1 cellular context compared by ENCODE assay signal in genomic region chr7:101126651-101127459, GRCh38.
TF ChIP-seq lines count a peak whose summit lies in the region.

Gene SERPINE1 (plus strand): TSS chr7:101127104. CDS start chr7:101128394, 1,290 bp downstream.

TF ChIP-seq in HepG2, 621 proteins besides CTCF, POLR2A, EP300 and RAD21 (continued from another document and continues in another):
- TF ChIP-seq, protein P1, sequence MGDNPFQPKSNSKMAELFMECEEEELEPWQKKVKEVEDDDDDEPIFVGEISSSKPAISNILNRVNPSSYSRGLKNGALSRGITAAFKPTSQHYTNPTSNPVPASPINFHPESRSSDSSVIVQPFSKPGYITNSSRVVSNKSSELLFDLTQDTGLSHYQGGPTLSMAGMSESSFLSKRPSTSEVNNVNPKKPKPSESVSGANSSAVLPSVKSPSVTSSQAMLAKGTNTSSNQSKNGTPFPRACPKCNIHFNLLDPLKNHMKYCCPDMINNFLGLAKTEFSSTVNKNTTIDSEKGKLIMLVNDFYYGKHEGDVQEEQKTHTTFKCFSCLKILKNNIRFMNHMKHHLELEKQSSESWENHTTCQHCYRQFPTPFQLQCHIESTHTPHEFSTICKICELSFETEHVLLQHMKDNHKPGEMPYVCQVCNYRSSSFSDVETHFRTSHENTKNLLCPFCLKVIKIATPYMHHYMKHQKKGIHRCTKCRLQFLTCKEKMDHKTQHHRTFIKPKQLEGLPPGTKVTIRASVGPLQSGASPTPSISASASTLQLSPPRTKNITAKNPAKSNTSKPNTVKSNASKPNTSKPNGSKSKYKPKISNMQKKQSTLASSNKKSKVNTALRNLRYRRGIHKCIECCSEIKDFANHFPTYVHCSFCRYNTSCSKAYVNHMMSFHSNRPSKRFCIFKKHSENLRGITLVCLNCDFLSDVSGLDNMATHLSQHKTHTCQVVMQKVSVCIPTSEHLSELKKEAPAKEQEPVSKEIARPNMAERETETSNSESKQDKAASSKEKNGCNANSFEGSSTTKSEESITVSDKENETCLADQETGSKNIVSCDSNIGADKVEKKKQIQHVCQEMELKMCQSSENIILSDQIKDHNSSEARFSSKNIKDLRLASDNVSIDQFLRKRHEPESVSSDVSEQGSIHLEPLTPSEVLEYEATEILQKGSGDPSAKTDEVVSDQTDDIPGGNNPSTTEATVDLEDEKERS (CRISPR knock-in tag; IDR thresholded peaks at IDR 0.05), result peak; percentile 90; the same call in 1 of the 2 replicates
- TF ChIP-seq, protein P2, sequence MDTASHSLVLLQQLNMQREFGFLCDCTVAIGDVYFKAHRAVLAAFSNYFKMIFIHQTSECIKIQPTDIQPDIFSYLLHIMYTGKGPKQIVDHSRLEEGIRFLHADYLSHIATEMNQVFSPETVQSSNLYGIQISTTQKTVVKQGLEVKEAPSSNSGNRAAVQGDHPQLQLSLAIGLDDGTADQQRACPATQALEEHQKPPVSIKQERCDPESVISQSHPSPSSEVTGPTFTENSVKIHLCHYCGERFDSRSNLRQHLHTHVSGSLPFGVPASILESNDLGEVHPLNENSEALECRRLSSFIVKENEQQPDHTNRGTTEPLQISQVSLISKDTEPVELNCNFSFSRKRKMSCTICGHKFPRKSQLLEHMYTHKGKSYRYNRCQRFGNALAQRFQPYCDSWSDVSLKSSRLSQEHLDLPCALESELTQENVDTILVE (CRISPR knock-in tag; IDR thresholded peaks at IDR 0.05), result 0 out of 2 replicates have a peak, but pooled peaks have one; percentile 21
- TF ChIP-seq ZC3H4 (CRISPR knock-in tag; IDR thresholded peaks at IDR 0.05; ENCODE audit: borderline replicate concordance) (no peak), KMT2A (CRISPR knock-in tag; IDR thresholded peaks at IDR 0.05) (no peak), HNF4A (CRISPR knock-in tag; IDR thresholded peaks at IDR 0.05) (peak; percentile 76), ZNF552 (CRISPR knock-in tag; IDR thresholded peaks at IDR 0.05; ENCODE audit: borderline replicate concordance) (no peak; the same call in 1 of the 2 replicates), ZNF180 (CRISPR knock-in tag; IDR thresholded peaks at IDR 0.05; ENCODE audit: borderline replicate concordance, low read depth) (no peak), HHEX (CRISPR knock-in tag; IDR thresholded peaks at IDR 0.05) (peak; percentile 88), FLYWCH1 (CRISPR knock-in tag; IDR thresholded peaks at IDR 0.05) (no peak), MIXL1 (CRISPR knock-in tag; IDR thresholded peaks at IDR 0.05) (no peak; the same call in 1 of the 2 replicates), ATF5 (CRISPR knock-in tag; IDR thresholded peaks at IDR 0.05; ENCODE audit: low read depth) (no peak), MAF1 (CRISPR knock-in tag; IDR thresholded peaks at IDR 0.05; ENCODE audit: borderline replicate concordance) (no peak), ZNF747 (CRISPR knock-in tag; IDR thresholded peaks at IDR 0.05; ENCODE audit: borderline replicate concordance) (peak; percentile 26; the same call in 1 of the 2 replicates), ZKSCAN8 (CRISPR knock-in tag; IDR thresholded peaks at IDR 0.05; ENCODE audit: borderline replicate concordance) (0 out of 2 replicates have a peak, but pooled peaks have one; percentile 16), ZMYM2 (CRISPR knock-in tag; IDR thresholded peaks at IDR 0.05) (peak; percentile 62), ATF7-NPFF (CRISPR knock-in tag; IDR thresholded peaks at IDR 0.05; ENCODE audit: low read depth) (peak; percentile 83), ZNF766 (CRISPR knock-in tag; IDR thresholded peaks at IDR 0.05; ENCODE audit: borderline replicate concordance) (no peak), RARA (CRISPR knock-in tag; IDR thresholded peaks at IDR 0.05) (peak; percentile 98), ZNF138 (CRISPR knock-in tag; IDR thresholded peaks at IDR 0.05; ENCODE audit: low read depth) (no peak), SP2 (CRISPR knock-in tag; IDR thresholded peaks at IDR 0.05) (no peak), ZNF703 (CRISPR knock-in tag; IDR thresholded peaks at IDR 0.05; ENCODE audit: borderline replicate concordance) (no peak; the same call in 1 of the 2 replicates), ZBTB14 (CRISPR knock-in tag; IDR thresholded peaks at IDR 0.05) (no peak), MEIS1 (CRISPR knock-in tag; IDR thresholded peaks at IDR 0.05; ENCODE audit: borderline replicate concordance) (peak; percentile 75), GTF2F1 (IDR thresholded peaks at IDR 0.05; ENCODE audit: low read length) (peak; percentile 54; the same call in 1 of the 2 replicates), HDAC2 (CRISPR knock-in tag; IDR thresholded peaks at IDR 0.05) (peak; percentile 77), AFF4 (CRISPR knock-in tag; IDR thresholded peaks at IDR 0.05) (no peak), BHLHE40 (IDR thresholded peaks at IDR 0.05; ENCODE audit: low read length) (peak; percentile 75), ZNF230 (CRISPR knock-in tag; IDR thresholded peaks at IDR 0.05) (peak; percentile 89; the same call in 1 of the 2 replicates), ZNF790 (CRISPR knock-in tag; IDR thresholded peaks at IDR 0.05; ENCODE audit: borderline replicate concordance) (no peak), ONECUT2 (CRISPR knock-in tag; IDR thresholded peaks at IDR 0.05) (0 out of 2 replicates have a peak, but pooled peaks have one; percentile 10), PHF20 (CRISPR knock-in tag; IDR thresholded peaks at IDR 0.05) (0 out of 2 replicates have a peak, but pooled peaks have one; percentile 12), RAD51 (IDR thresholded peaks at IDR 0.05; ENCODE audit: borderline replicate concordance) (no peak), U2AF1 (optimal IDR thresholded peaks at IDR 0.05; ENCODE audit: low read depth, low read length) (peak; percentile 70), MAFG (CRISPR knock-in tag; IDR thresholded peaks at IDR 0.05) (no peak), FUBP1 (CRISPR knock-in tag; IDR thresholded peaks at IDR 0.05; ENCODE audit: borderline replicate concordance) (peak; percentile 74; the same call in 1 of the 2 replicates), GLI4 (CRISPR knock-in tag; IDR thresholded peaks at IDR 0.05; ENCODE audit: borderline replicate concordance) (peak; percentile 3; the same call in 1 of the 2 replicates), CHCHD3 (CRISPR knock-in tag; IDR thresholded peaks at IDR 0.05) (no peak), NFRKB (IDR thresholded peaks at IDR 0.05) (no peak), RCOR2 (CRISPR knock-in tag; IDR thresholded peaks at IDR 0.05) (0 out of 2 replicates have a peak, but pooled peaks have one; percentile 13), HNRNPL (IDR thresholded peaks at IDR 0.05; ENCODE audit: low read depth, low read length) (peak; percentile 70; the same call in 1 of the 2 replicates), KLF11 (CRISPR knock-in tag; IDR thresholded peaks at IDR 0.05) (peak; percentile 45; the same call in 1 of the 2 replicates)
- TF ChIP-seq, protein P3, sequence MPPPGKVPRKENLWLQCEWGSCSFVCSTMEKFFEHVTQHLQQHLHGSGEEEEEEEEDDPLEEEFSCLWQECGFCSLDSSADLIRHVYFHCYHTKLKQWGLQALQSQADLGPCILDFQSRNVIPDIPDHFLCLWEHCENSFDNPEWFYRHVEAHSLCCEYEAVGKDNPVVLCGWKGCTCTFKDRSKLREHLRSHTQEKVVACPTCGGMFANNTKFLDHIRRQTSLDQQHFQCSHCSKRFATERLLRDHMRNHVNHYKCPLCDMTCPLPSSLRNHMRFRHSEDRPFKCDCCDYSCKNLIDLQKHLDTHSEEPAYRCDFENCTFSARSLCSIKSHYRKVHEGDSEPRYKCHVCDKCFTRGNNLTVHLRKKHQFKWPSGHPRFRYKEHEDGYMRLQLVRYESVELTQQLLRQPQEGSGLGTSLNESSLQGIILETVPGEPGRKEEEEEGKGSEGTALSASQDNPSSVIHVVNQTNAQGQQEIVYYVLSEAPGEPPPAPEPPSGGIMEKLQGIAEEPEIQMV (CRISPR knock-in tag; IDR thresholded peaks at IDR 0.05; ENCODE audit: low read depth), result no peak; the same call in 1 of the 2 replicates
- TF ChIP-seq, protein P4, sequence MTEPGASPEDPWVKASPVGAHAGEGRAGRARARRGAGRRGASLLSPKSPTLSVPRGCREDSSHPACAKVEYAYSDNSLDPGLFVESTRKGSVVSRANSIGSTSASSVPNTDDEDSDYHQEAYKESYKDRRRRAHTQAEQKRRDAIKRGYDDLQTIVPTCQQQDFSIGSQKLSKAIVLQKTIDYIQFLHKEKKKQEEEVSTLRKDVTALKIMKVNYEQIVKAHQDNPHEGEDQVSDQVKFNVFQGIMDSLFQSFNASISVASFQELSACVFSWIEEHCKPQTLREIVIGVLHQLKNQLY (CRISPR knock-in tag; IDR thresholded peaks at IDR 0.05), result no peak
- TF ChIP-seq, protein P5, sequence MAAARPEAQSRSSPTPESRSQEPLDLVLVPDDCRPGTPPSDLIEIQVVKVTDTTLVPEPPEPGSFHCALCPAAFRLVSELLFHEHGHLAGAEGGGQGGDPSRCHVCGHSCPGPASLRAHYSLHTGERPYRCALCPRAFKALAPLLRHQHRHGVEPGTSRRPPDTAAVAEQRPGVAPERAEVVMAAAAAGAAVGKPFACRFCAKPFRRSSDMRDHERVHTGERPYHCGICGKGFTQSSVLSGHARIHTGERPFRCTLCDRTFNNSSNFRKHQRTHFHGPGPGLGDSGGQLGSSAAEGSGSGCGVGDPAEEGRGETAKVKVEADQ (CRISPR knock-in tag; IDR thresholded peaks at IDR 0.05; ENCODE audit: borderline replicate concordance), result peak; percentile 80
- TF ChIP-seq, protein P6, sequence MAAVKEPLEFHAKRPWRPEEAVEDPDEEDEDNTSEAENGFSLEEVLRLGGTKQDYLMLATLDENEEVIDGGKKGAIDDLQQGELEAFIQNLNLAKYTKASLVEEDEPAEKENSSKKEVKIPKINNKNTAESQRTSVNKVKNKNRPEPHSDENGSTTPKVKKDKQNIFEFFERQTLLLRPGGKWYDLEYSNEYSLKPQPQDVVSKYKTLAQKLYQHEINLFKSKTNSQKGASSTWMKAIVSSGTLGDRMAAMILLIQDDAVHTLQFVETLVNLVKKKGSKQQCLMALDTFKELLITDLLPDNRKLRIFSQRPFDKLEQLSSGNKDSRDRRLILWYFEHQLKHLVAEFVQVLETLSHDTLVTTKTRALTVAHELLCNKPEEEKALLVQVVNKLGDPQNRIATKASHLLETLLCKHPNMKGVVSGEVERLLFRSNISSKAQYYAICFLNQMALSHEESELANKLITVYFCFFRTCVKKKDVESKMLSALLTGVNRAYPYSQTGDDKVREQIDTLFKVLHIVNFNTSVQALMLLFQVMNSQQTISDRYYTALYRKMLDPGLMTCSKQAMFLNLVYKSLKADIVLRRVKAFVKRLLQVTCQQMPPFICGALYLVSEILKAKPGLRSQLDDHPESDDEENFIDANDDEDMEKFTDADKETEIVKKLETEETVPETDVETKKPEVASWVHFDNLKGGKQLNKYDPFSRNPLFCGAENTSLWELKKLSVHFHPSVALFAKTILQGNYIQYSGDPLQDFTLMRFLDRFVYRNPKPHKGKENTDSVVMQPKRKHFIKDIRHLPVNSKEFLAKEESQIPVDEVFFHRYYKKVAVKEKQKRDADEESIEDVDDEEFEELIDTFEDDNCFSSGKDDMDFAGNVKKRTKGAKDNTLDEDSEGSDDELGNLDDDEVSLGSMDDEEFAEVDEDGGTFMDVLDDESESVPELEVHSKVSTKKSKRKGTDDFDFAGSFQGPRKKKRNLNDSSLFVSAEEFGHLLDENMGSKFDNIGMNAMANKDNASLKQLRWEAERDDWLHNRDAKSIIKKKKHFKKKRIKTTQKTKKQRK (IDR thresholded peaks at IDR 0.05; ENCODE audit: low read length), result no peak
